8 cellular contexts compared by ENCODE assay signal in the genomic region with DNA sequence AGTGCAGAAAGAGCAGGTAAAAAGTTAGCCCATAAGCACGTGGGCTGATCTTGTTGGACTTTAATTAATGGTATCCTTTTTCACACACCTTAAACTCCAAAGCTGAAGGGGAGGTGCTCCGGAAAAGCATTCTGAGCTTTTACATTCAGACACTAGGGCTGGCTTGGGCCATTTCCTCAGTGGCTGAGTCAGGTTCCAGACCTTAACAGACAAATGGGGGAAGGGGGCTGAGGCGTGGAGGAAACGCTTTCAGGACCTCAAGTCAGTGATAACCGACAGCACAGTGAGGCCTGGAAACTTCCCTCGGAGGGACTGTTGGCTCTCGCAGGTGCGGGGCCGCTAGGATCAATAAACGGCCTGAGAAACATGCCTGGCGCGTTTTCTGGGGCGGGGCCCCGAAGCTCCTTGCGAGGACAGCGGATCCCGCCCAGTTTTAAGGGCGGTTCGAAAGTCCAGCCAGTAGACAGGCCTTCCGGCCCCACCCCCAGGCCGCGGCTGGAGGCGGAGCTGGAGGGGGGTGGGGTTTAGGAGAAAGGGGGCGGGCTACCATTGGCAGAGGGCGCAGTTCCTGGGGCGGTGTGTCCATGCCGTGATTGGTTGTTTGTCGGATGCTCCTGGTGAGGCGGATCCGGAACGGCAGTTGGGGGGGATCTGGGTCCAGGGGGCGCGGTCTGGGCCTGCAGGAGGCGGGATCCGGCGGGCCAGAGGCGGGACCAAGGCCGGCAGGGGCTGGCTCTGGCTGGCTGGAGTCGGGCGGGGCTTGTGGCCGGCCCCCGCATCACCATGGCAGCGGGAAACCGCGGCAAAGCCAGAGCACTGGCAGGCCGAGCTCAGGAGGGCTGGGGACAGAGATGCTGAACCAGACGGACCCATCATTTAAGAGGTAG. TPM values are rescaled to one million over a fixed set of nuclear protein-coding genes. Genes with fewer than 3 reads are reported as not detected.
A peak's percentile ranks its signal among the peaks of the same experiment; 100 is the strongest.
DNase-seq lines count a peak whose midpoint lies in the region; ATAC-seq and TF ChIP-seq lines count a peak whose summit lies in the region.

No MANE protein-coding gene starts in this region.

- WGBS in lower leg skin, 2 donors = 1% methylated on average over 30 to 34 of the region's 47 CpGs

- no peaks in the 10 kb centered on the region for H3K36me3 ChIP-seq in duodenal mucosa (ENCODE audit: control insufficient read depth in 1 of 2, insufficient read depth in 2 of 2, low read length in 2 of 2)

- CTCF ChIA-PET in CD4-positive, alpha-beta T cell (lab: Charles Lee) = interaction anchor here (0.7 to 1.9 kb wide), 8 partner anchors 11 to 354 kb away, joined by 3 to 8 read pairs (median 5); a partner anchor contains a TSS
- CTCF ChIA-PET in activated CD4-positive, alpha-beta memory T cell treated with anti-CD3 and anti-CD28 coated beads for 36 hours (lab: Charles Lee) = interaction anchor here (0.6 to 5.0 kb wide), 18 partner anchors 8 to 363 kb away, joined by 3 to 51 read pairs (median 4); a partner anchor contains a TSS

- no peaks in the 10 kb centered on the region for H3K27me3 Mint-ChIP-seq in CD4-positive, alpha-beta T cell
- H3K27me3 Mint-ChIP-seq in activated CD4-positive, alpha-beta memory T cell treated with anti-CD3 and anti-CD28 coated beads for 36 hours = no peaks in the 10 kb centered on the region

- no peak for TF ChIP-seq CTCF in CD4-positive, alpha-beta T cell (IDR thresholded peaks at IDR 0.05)
- no peak for TF ChIP-seq CTCF in lower leg skin (IDR thresholded peaks at IDR 0.05)

- no peaks in the 10 kb centered on the region for H3K9me3 Mint-ChIP-seq in CD4-positive, alpha-beta T cell
- no peaks in the 10 kb centered on the region for H3K9me3 Mint-ChIP-seq in activated CD4-positive, alpha-beta memory T cell treated with anti-CD3 and anti-CD28 coated beads for 36 hours

- POLR2A ChIA-PET in CD4-positive, alpha-beta T cell (lab: Charles Lee) = interaction anchor here (0.5 to 2.3 kb wide), 18 partner anchors 10 to 1387 kb away, joined by 3 to 49 read pairs (median 4); a partner anchor contains a TSS
- POLR2A ChIA-PET in activated CD4-positive, alpha-beta memory T cell treated with anti-CD3 and anti-CD28 coated beads for 36 hours (lab: Charles Lee) = interaction anchor here (0.8 to 2.2 kb wide), 6 partner anchors 11 to 132 kb away, joined by 5 to 23 read pairs (median 7); a partner anchor contains a TSS

- H3K27ac ChIP-seq in CD4-positive, alpha-beta T cell (ENCODE audit: low read depth, low read length) = peak overlapping the region; percentile 60
- H3K27ac ChIP-seq in duodenal mucosa (ENCODE audit: low read depth, low read length) = peak overlapping the region; percentile 89

- ATAC-seq in CD4-positive, alpha-beta T cell (ENCODE audit: poor library complexity) = peak; percentile 89
- ATAC-seq in GM19452 (IDR thresholded peaks at IDR 0.05; ENCODE audit: unreplicated experiment) (peak; percentile 90), HG03575 (IDR thresholded peaks at IDR 0.05; ENCODE audit: extremely low read depth, insufficient number of reproducible peaks, low FRiP score, unreplicated experiment) (peak; percentile 50)

- H3K27ac Mint-ChIP-seq in CD4-positive, alpha-beta T cell = peak overlapping the region; percentile 92
- H3K27ac Mint-ChIP-seq in activated CD4-positive, alpha-beta memory T cell treated with anti-CD3 and anti-CD28 coated beads for 36 hours = peak overlapping the region; percentile 86

- intact Hi-C loops in CD4-positive, alpha-beta T cell (cut with DNase I, micrococcal nuclease) = loop anchor here (1.0 to 5.0 kb wide), 8 partner anchors 47 to 1386 kb away; a partner anchor contains a TSS
- intact Hi-C loops in activated CD4-positive, alpha-beta memory T cell treated with anti-CD3 and anti-CD28 coated beads for 36 hours (cut with micrococcal nuclease) = loop anchor here (1.0 to 5.0 kb wide), 7 partner anchors 12 to 324 kb away; a partner anchor contains a TSS
- intact Hi-C loops in lower leg skin (cut with DNase I; ENCODE audit: low total_unique reads) = no loop called here

- H3K4me3 ChIP-seq in duodenal mucosa (ENCODE audit: low read depth in 1 of 2, low read length in 2 of 2) (peak overlapping the region; percentile 68 to 73), lower leg skin (ENCODE audit: low read depth, poor library complexity, severe bottlenecking) (no peak overlapping the region)

- DNase-seq in CD4-positive, alpha-beta T cell = peak; percentile 88 to 98 (median 92)
- DNase-seq in NCI-H82 (lab: John Stamatoyannopoulos, UW) (peak; percentile 98), lower leg skin (ENCODE audit: low spot score in 2 of 2) (peak; percentile 95 to 99)
- peak; percentile 98 for DNase-seq in activated CD4-positive, alpha-beta memory T cell treated with anti-CD3 and anti-CD28 coated beads for 36 hours
- DNase-seq in stimulated activated CD4-positive, alpha-beta T cell treated with anti-CD3 and anti-CD28 coated beads, Interleukin-4, amount 100 ng/mL, for 4 hours = peak; percentile 93

- H3K9me3 ChIP-seq in CD4-positive, alpha-beta T cell (ENCODE audit: control insufficient read depth, low read length) = no peaks in the 10 kb centered on the region
- no peaks in the 10 kb centered on the region for H3K9me3 ChIP-seq in duodenal mucosa (ENCODE audit: control insufficient read depth in 1 of 2, low read length in 2 of 2)

- H3K4me1 ChIP-seq in duodenal mucosa (ENCODE audit: control insufficient read depth in 1 of 2, insufficient read depth in 2 of 2, low read length in 2 of 2) = peaks cover 13 to 15% of the 10 kb centered on the region in 2 donors

- H3K4me1 Mint-ChIP-seq in CD4-positive, alpha-beta T cell (ENCODE audit: low read depth) = peaks cover 20% of the 10 kb centered on the region
- H3K4me1 Mint-ChIP-seq in activated CD4-positive, alpha-beta memory T cell treated with anti-CD3 and anti-CD28 coated beads for 36 hours (ENCODE audit: low read depth) = peaks cover 13% of the 10 kb centered on the region

- peak in 1 of 2 donors; percentile 25 for TF ChIP-seq POLR2A in lower leg skin (IDR thresholded peaks at IDR 0.05)

- no peaks in the 10 kb centered on the region for H3K36me3 Mint-ChIP-seq in CD4-positive, alpha-beta T cell (ENCODE audit: low read depth)
- H3K36me3 Mint-ChIP-seq in activated CD4-positive, alpha-beta memory T cell treated with anti-CD3 and anti-CD28 coated beads for 36 hours = no peaks in the 10 kb centered on the region

- H3K27me3 ChIP-seq in CD4-positive, alpha-beta T cell (ENCODE audit: control insufficient read depth, insufficient read depth, low read length) = no peaks in the 10 kb centered on the region
- no peaks in the 10 kb centered on the region for H3K27me3 ChIP-seq in duodenal mucosa (ENCODE audit: control insufficient read depth in 1 of 2, insufficient read depth in 2 of 2, low read length in 2 of 2)

- H3K9ac ChIP-seq in duodenal mucosa (ENCODE audit: low read depth in 1 of 2, low read length in 2 of 2) = peak overlapping the region; percentile 62 to 63

- H3K4me3 Mint-ChIP-seq in CD4-positive, alpha-beta T cell = peak overlapping the region; percentile 90
- peak overlapping the region; percentile 84 for H3K4me3 Mint-ChIP-seq in activated CD4-positive, alpha-beta memory T cell treated with anti-CD3 and anti-CD28 coated beads for 36 hours

RNA-seq across cellular contexts. Expression of a gene that starts 8.0 kb away (rescaled TPM):
- total RNA-seq in CD4-positive, alpha-beta T cell = not detected
- total RNA-seq in activated CD4-positive, alpha-beta memory T cell treated with anti-CD3 and anti-CD28 coated beads for 36 hours = not detected
- total RNA-seq in lower leg skin = 10 to 100 TPM in 3 of 4 donors, 1 to 10 TPM in 1; 6.2 to 16.1 (median 12.4) TPM

RNA-seq across cellular contexts. Expression of a gene that starts 10.4 kb away (rescaled TPM):
- total RNA-seq in CD4-positive, alpha-beta T cell = under 1 TPM; 0.78 to 0.85 TPM
- 10 to 100 TPM; 13.3 to 14.9 TPM for total RNA-seq in activated CD4-positive, alpha-beta memory T cell treated with anti-CD3 and anti-CD28 coated beads for 36 hours
- total RNA-seq in lower leg skin = 10 to 100 TPM; 13.6 to 21.5 (median 20.3) TPM

RNA-seq across cellular contexts. Expression of a gene that starts 14.2 kb away (rescaled TPM):
- not detected for total RNA-seq in CD4-positive, alpha-beta T cell
- total RNA-seq in activated CD4-positive, alpha-beta memory T cell treated with anti-CD3 and anti-CD28 coated beads for 36 hours = not detected
- 1 to 10 TPM in 3 of 4 donors, not detected in 1; 1.2 to 6.7 (median 1.5) TPM for total RNA-seq in lower leg skin

RNA-seq across cellular contexts. Expression of a gene that starts 15.2 kb away (rescaled TPM):
- not detected for total RNA-seq in CD4-positive, alpha-beta T cell
- total RNA-seq in activated CD4-positive, alpha-beta memory T cell treated with anti-CD3 and anti-CD28 coated beads for 36 hours = not detected
- total RNA-seq in lower leg skin = 100 to 1,000 TPM; 130 to 209 (median 200) TPM

RNA-seq across cellular contexts. Expression of a gene that starts 47.4 kb away (rescaled TPM):
- 10 to 100 TPM; 18.7 to 21.0 TPM for total RNA-seq in CD4-positive, alpha-beta T cell
- total RNA-seq in activated CD4-positive, alpha-beta memory T cell treated with anti-CD3 and anti-CD28 coated beads for 36 hours = 10 to 100 TPM; 29.9 to 33.6 TPM
- total RNA-seq in lower leg skin = 10 to 100 TPM; 26.2 to 45.2 (median 29.1) TPM

Comparison
In these comparisons a context has a peak if more than half of its experiments do, and no peak if none do; other contexts are left out.
1. RNA of a gene that starts 8.0 kb away (total RNA-seq): 6.2 to 16.1 TPM in lower leg skin; not detected in activated CD4-positive, alpha-beta memory T cell treated with anti-CD3 and anti-CD28 coated beads for 36 hours and not detected in CD4-positive, alpha-beta T cell; every median in the first group is over 4 times any median in the second.
2. RNA of a gene that starts 10.4 kb away (total RNA-seq): 13.6 to 21.5 TPM in lower leg skin and 13.3 to 14.9 TPM in activated CD4-positive, alpha-beta memory T cell treated with anti-CD3 and anti-CD28 coated beads for 36 hours; 0.78 to 0.85 TPM in CD4-positive, alpha-beta T cell; every median in the first group is over 4 times any median in the second.
3. Peak in every context shown above with its lines, with median percentiles within 50 percentile points of each other: ATAC-seq and DNase-seq.